In genomic region chr17:77880702-77881450, GRCh38 we compare ENCODE assay signal across 11 cellular contexts.
DNase-seq lines count a peak whose midpoint lies in the region; ATAC-seq and TF ChIP-seq lines count a peak whose summit lies in the region.
"Had no signal": no experiment of that assay in that cellular context is flagged by ENCODE, and none has a peak within 500 bp of the region (broad histone marks: within the 10 kb centered on the region; RNA-seq: fewer than 3 reads in every experiment).

No MANE protein-coding gene starts in this region.

- H3K27ac Mint-ChIP-seq in stimulated activated naive CD8-positive, alpha-beta T cell treated with anti-CD3 and anti-CD28 coated beads, Interleukin-15, amount 100 ng/mL, for 72 hours: peak overlapping the region in 1 of 2 donors; percentile 64
- H3K27ac Mint-ChIP-seq in activated T-helper 17 cell treated with anti-CD3 and anti-CD28 coated beads, Interleukin-2, amount 50 U/mL, for 72 hours: peak overlapping the region; percentile 91
- H3K27ac Mint-ChIP-seq in memory B cell: peak overlapping the region; percentile 87

- H3K9me3 Mint-ChIP-seq in stimulated activated naive CD8-positive, alpha-beta T cell treated with anti-CD3 and anti-CD28 coated beads, Interleukin-15, amount 100 ng/mL, for 72 hours: peaks cover 5 to 6% of the 10 kb centered on the region in 2 donors
- H3K9me3 Mint-ChIP-seq in activated T-helper 17 cell treated with anti-CD3 and anti-CD28 coated beads, Interleukin-2, amount 50 U/mL, for 72 hours: peaks cover 4% of the 10 kb centered on the region
- H3K9me3 Mint-ChIP-seq in memory B cell: peaks cover 2% of the 10 kb centered on the region

- intact Hi-C loops in aorta (cut with DNase I) (no loop called here), prostate gland (cut with DNase I) (no loop called here)

- peak; percentile 0 for ATAC-seq in stimulated activated naive CD8-positive, alpha-beta T cell treated with anti-CD3 and anti-CD28 coated beads, Interleukin-15, amount 100 ng/mL, for 72 hours
- no peak for ATAC-seq in stimulated activated naive CD8-positive, alpha-beta T cell treated with anti-CD3 and anti-CD28 coated beads, Interleukin-15, Interleukin-2, amounts not matched to agents 100 U/mL and 50 U/mL, for 24 hours
- no peak for ATAC-seq in activated T-helper 17 cell treated with anti-CD3 and anti-CD28 coated beads, Interleukin-2, amount 50 U/mL, for 72 hours (replicated peaks)
- ATAC-seq in memory B cell (ENCODE audit: low read depth) (peak; percentile 0), aorta (ENCODE audit: low FRiP score) (peak; percentile 2)

- no peak for TF ChIP-seq CTCF in prostate gland (IDR thresholded peaks at IDR 0.05)

- DNase-seq in stimulated activated naive CD8-positive, alpha-beta T cell treated with anti-CD3 and anti-CD28 coated beads, Interleukin-15, amount 100 ng/mL, for 72 hours: no peak
- no peak for DNase-seq in stimulated activated naive CD8-positive, alpha-beta T cell treated with anti-CD3 and anti-CD28 coated beads, Interleukin-15, Interleukin-2, amounts not matched to agents 100 U/mL and 50 U/mL, for 24 hours
- peak in 1 of 2 donors; percentile 55 for DNase-seq in memory B cell (ENCODE audit: low spot score in 2 of 2)
- no peak for DNase-seq in aorta
- DNase-seq in NCI-H1105 treated with DMSO at 0.1 percent for 48 hours (lab: John Stamatoyannopoulos, UW): no peak
- no peak for DNase-seq in prostate gland (ENCODE audit: low spot score)
- no peak for DNase-seq in SKM-1 (lab: John Stamatoyannopoulos, UW; ENCODE audit: unreplicated experiment)
- DNase-seq: NCI-H524 treated with DMSO at 0.1 percent for 48 hours had no signal

- H3K27me3 ChIP-seq in aorta (ENCODE audit: control insufficient read depth in 1 of 2, insufficient read depth in 2 of 2, low read length in 1 of 2) (no peaks in the 10 kb centered on the region), prostate gland (replicated peaks; ENCODE audit: insufficient read depth) (no peaks in the 10 kb centered on the region)
- H3K27me3 ChIP-seq: breast epithelium had no signal

- H3K27ac ChIP-seq in aorta (ENCODE audit: low read depth in 1 of 2, low read length in 2 of 2): no peak overlapping the region
- H3K27ac ChIP-seq in prostate gland: no peak overlapping the region
- H3K27ac ChIP-seq: VCaP had no signal

- peaks cover 81% of the 10 kb centered on the region for H3K4me1 Mint-ChIP-seq in stimulated activated naive CD8-positive, alpha-beta T cell treated with anti-CD3 and anti-CD28 coated beads, Interleukin-15, amount 100 ng/mL, for 72 hours
- H3K4me1 Mint-ChIP-seq in activated T-helper 17 cell treated with anti-CD3 and anti-CD28 coated beads, Interleukin-2, amount 50 U/mL, for 72 hours: peaks cover 45% of the 10 kb centered on the region
- peaks cover 46% of the 10 kb centered on the region for H3K4me1 Mint-ChIP-seq in memory B cell

- H3K4me3 ChIP-seq in aorta (ENCODE audit: low read length in 2 of 2) (no peak overlapping the region), prostate gland (no peak overlapping the region)
- H3K4me3 ChIP-seq: breast epithelium had no signal

- H3K4me1 ChIP-seq in aorta (ENCODE audit: control insufficient read depth in 1 of 2, insufficient read depth in 2 of 2, low read length in 2 of 2) (no peaks in the 10 kb centered on the region), prostate gland (replicated peaks) (no peaks in the 10 kb centered on the region)

- H3K36me3 Mint-ChIP-seq in activated T-helper 17 cell treated with anti-CD3 and anti-CD28 coated beads, Interleukin-2, amount 50 U/mL, for 72 hours (ENCODE audit: low read depth): no peaks in the 10 kb centered on the region
- peaks cover under 1% of the 10 kb centered on the region for H3K36me3 Mint-ChIP-seq in memory B cell

- H3K27me3 Mint-ChIP-seq in stimulated activated naive CD8-positive, alpha-beta T cell treated with anti-CD3 and anti-CD28 coated beads, Interleukin-15, amount 100 ng/mL, for 72 hours: no peaks in the 10 kb centered on the region
- no peaks in the 10 kb centered on the region for H3K27me3 Mint-ChIP-seq in activated T-helper 17 cell treated with anti-CD3 and anti-CD28 coated beads, Interleukin-2, amount 50 U/mL, for 72 hours
- H3K27me3 Mint-ChIP-seq in memory B cell: peaks cover 10% of the 10 kb centered on the region

- H3K9me3 ChIP-seq in aorta (ENCODE audit: control insufficient read depth, low read length) (no peaks in the 10 kb centered on the region), prostate gland (no peaks in the 10 kb centered on the region)

- H3K36me3 ChIP-seq in aorta (ENCODE audit: control insufficient read depth in 1 of 2, insufficient read depth in 2 of 2, low read length in 1 of 2): no peaks in the 10 kb centered on the region
- H3K36me3 ChIP-seq in prostate gland: no peaks in the 10 kb centered on the region
- H3K36me3 ChIP-seq: breast epithelium had no signal

- peak overlapping the region; percentile 77 to 81 for H3K4me3 Mint-ChIP-seq in stimulated activated naive CD8-positive, alpha-beta T cell treated with anti-CD3 and anti-CD28 coated beads, Interleukin-15, amount 100 ng/mL, for 72 hours
- peak overlapping the region; percentile 74 for H3K4me3 Mint-ChIP-seq in activated T-helper 17 cell treated with anti-CD3 and anti-CD28 coated beads, Interleukin-2, amount 50 U/mL, for 72 hours
- H3K4me3 Mint-ChIP-seq in memory B cell: peak overlapping the region; percentile 81

- WGBS in aorta, 2 donors: 84 to 87% methylated on average over 11 of the region's 11 CpGs
- 55% methylated on average over 11 of the region's 11 CpGs for WGBS in prostate gland

- TF ChIP-seq POLR2A in prostate gland (IDR thresholded peaks at IDR 0.05): no peak

Comparison
In these comparisons a context has a peak if more than half of its experiments do, and no peak if none do; other contexts are left out.
1. ATAC-seq: peak in stimulated activated naive CD8-positive, alpha-beta T cell treated with anti-CD3 and anti-CD28 coated beads, Interleukin-15, amount 100 ng/mL, for 72 hours (single experiment), memory B cell (single experiment) and aorta (single experiment); none in stimulated activated naive CD8-positive, alpha-beta T cell treated with anti-CD3 and anti-CD28 coated beads, Interleukin-15, Interleukin-2, amounts not matched to agents 100 U/mL and 50 U/mL, for 24 hours (single experiment) and activated T-helper 17 cell treated with anti-CD3 and anti-CD28 coated beads, Interleukin-2, amount 50 U/mL, for 72 hours (single experiment).
2. Peak in every context shown above with its lines, with median percentiles within 50 percentile points of each other: H3K4me3 Mint-ChIP-seq.